ENCODE assay signal across 8 cellular contexts in the genomic region with DNA sequence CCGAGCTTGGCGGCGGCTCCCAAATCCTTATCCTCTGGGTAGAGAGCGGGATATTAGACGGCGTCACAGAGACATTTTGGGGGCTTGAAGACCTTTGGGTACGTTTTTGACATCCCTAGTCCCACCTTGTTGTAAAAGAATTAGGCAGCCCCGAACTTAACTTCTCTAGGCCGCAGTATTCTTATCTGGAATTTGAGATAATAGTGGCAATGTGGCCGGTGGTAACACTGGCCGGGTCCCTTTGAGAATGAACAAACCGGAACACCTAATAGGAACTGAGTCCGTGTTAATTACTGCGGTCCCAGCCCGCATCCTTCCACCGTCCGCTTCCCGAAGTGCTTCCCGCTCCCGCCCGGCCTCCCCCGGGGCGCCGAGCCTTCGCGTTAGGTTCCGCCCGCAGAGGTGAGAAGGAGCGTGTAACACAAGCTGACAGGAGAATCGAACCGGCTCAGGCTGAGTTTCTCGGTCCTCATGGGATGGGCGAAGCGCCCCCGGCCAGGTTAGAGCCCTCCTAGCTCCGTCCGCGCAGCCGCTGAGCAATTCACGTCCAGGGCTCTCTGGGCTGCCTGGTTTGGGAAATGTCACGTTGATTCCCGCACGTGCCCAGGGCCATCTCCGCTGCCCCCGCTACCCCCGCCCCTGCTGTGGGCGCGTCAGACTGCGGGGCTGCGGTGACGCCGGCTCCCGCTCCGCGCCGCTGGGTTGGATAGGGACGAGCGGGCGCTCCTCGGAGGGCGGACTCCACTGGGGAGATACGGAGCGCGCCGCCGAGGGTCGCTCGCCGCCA. TPM values are rescaled to one million over a fixed set of nuclear protein-coding genes. Genes with fewer than 3 reads are reported as not detected.
A peak's percentile ranks its signal among the peaks of the same experiment; 100 is the strongest.
DNase-seq lines count a peak whose midpoint lies in the region; ATAC-seq, FAIRE-seq and TF ChIP-seq lines count a peak whose summit lies in the region.

No MANE protein-coding gene starts in this region.

- no peak for FAIRE-seq in astrocyte (lab: Jason Lieb, UNC)

- H3K9me3 ChIP-seq in astrocyte (ENCODE audit: insufficient read depth, low read depth, low read length) (no peaks in the 10 kb centered on the region), gastrocnemius medialis (no peaks in the 10 kb centered on the region)

- no peak overlapping the region for H3K27ac Mint-ChIP-seq in astrocyte (ENCODE audit: unreplicated experiment)

- H3K4me2 ChIP-seq in astrocyte (ENCODE audit: low read length), result peak overlapping the region; percentile 89

- H3K27me3 ChIP-seq in H7 (ENCODE audit: control insufficient read depth, insufficient read depth, low read length), result peaks cover 25% of the 10 kb centered on the region
- H3K27me3 ChIP-seq in astrocyte (ENCODE audit: insufficient read depth, low read length), result no peaks in the 10 kb centered on the region
- peaks cover 27 to 36% (median 31%) of the 10 kb centered on the region in 3 donors for H3K27me3 ChIP-seq in gastrocnemius medialis

- TF ChIP-seq CTCF in astrocyte (IDR thresholded peaks at IDR 0.05; ENCODE audit: insufficient read depth, low read depth, low read length) (no peak), gastrocnemius medialis (IDR thresholded peaks at IDR 0.05 in 4 of 5, conservative IDR thresholded peaks at IDR 0.05 in 1 of 5) (no peak)

- TF ChIP-seq POLR2A in gastrocnemius medialis (IDR thresholded peaks at IDR 0.05), result no peak

- peak in 1 of 2 donors; percentile 33 for ATAC-seq in gastrocnemius medialis
- no peak for ATAC-seq in HG02678 (IDR thresholded peaks at IDR 0.05; ENCODE audit: unreplicated experiment)

- H3K4me3 ChIP-seq in H7 (ENCODE audit: insufficient read depth, low read depth, low read length) (peak overlapping the region; percentile 44), astrocyte (ENCODE audit: insufficient read depth, low read depth, low read length) (peak overlapping the region; percentile 70), iPS-11a (ENCODE audit: low read depth, low read length) (peak overlapping the region; percentile 1), gastrocnemius medialis (peak overlapping the region; percentile 31 to 64 (median 52))

- H3K27ac ChIP-seq in astrocyte (ENCODE audit: low read depth, low read length) (peak overlapping the region; percentile 7), gastrocnemius medialis (peak overlapping the region in 1 of 4 donors; percentile 0)

- peaks cover 11% of the 10 kb centered on the region for H3K9me3 Mint-ChIP-seq in astrocyte (ENCODE audit: unreplicated experiment)

- no peak overlapping the region for H3K4me3 Mint-ChIP-seq in astrocyte (ENCODE audit: unreplicated experiment)

- peaks cover 56% of the 10 kb centered on the region for H3K27me3 Mint-ChIP-seq in astrocyte (ENCODE audit: low read depth, unreplicated experiment)

- peaks cover 22% of the 10 kb centered on the region for H3K36me3 Mint-ChIP-seq in astrocyte (ENCODE audit: low read depth, unreplicated experiment)

- H2AFZ ChIP-seq in astrocyte (ENCODE audit: low read depth, low read length), result peak overlapping the region; percentile 82

- H4K20me1 ChIP-seq in astrocyte (ENCODE audit: insufficient read depth, low read length), result no peaks in the 10 kb centered on the region

- H3K9ac ChIP-seq in astrocyte (ENCODE audit: low read length), result peak overlapping the region; percentile 70

- peaks cover 13% of the 10 kb centered on the region for H3K4me1 ChIP-seq in astrocyte (ENCODE audit: insufficient read depth, low read length)
- peaks cover 0 to 9% of the 10 kb centered on the region in 2 donors for H3K4me1 ChIP-seq in gastrocnemius medialis

- peaks cover 2% of the 10 kb centered on the region for H3K79me2 ChIP-seq in astrocyte (ENCODE audit: insufficient read depth, low read length)

- H3K36me3 ChIP-seq in H7 (replicated peaks; ENCODE audit: control insufficient read depth, insufficient read depth, low read length), result no peaks in the 10 kb centered on the region
- no peaks in the 10 kb centered on the region for H3K36me3 ChIP-seq in astrocyte (ENCODE audit: insufficient read depth, low read length)
- no peaks in the 10 kb centered on the region for H3K36me3 ChIP-seq in gastrocnemius medialis

- H3K4me1 Mint-ChIP-seq in astrocyte (ENCODE audit: low read depth, unreplicated experiment), result peaks cover 2% of the 10 kb centered on the region

- intact Hi-C loops in gastrocnemius medialis (cut with DNase I; ENCODE audit: low total_unique reads), result no loop called here

- in situ Hi-C loops in gastrocnemius medialis (cut with MboI; ENCODE audit: low sequenced_read_pairs in 4 of 4), result loop anchor here (10.0 to 25.0 kb wide), 4 partner anchors 105 to 395 kb away; no protein-coding TSS in a partner anchor

- peak; percentile 89 for DNase-seq in H7
- peak; percentile 29 for DNase-seq in astrocyte (ENCODE audit: low read depth)
- DNase-seq in gastrocnemius medialis, result no peak
- no peak for DNase-seq in T1000 (lab: John Stamatoyannopoulos, UW)
- DNase-seq in NCI-H146 treated with DMSO at 0.1 percent for 48 hours (lab: John Stamatoyannopoulos, UW; ENCODE audit: unreplicated experiment), result no peak
- DNase-seq in COLO668 (lab: John Stamatoyannopoulos, UW; ENCODE audit: unreplicated experiment), result no peak

RNA-seq across cellular contexts. Expression of a gene that starts 0.8 kb away (rescaled TPM):
- 81.6 and 104 TPM in 2 replicates for total RNA-seq in H7 (2014; rRNA removed; shearing (Covaris generic))
- total RNA-seq in astrocyte, result 0.22 and 0.70 TPM in 2 replicates
- total RNA-seq in gastrocnemius medialis, result 1 to 10 TPM in 2 of 4 donors, under 1 TPM in 2; 0.53 to 2.7 (median 1.4) TPM

Comparison
In these comparisons a context has a peak if more than half of its experiments do, and no peak if none do; other contexts are left out.
1. DNase-seq: peak in H7 (single experiment) and astrocyte (single experiment); none in gastrocnemius medialis (0 of 2), T1000 (single experiment), NCI-H146 treated with DMSO at 0.1 percent for 48 hours (single experiment) and COLO668 (single experiment).
2. H3K4me3 ChIP-seq: peak in every context shown above with its lines; median percentile 70 in astrocyte; 52 in gastrocnemius medialis; 44 in H7; 1 in iPS-11a.
3. RNA of a gene that starts 0.8 kb away (total RNA-seq): 81.6 to 104 TPM in H7; 0.53 to 2.7 TPM in gastrocnemius medialis and 0.22 to 0.70 TPM in astrocyte; every median in the first group is over 10 times any median in the second.